In genomic region chr2:73260338-73260984, GRCh38 we compare ENCODE assay signal across 8 cellular contexts. TPM values are rescaled to one million over a fixed set of nuclear protein-coding genes. Genes with fewer than 3 reads are reported as not detected.
DNase-seq lines count a peak whose midpoint lies in the region; ATAC-seq and TF ChIP-seq lines count a peak whose summit lies in the region.

No MANE protein-coding gene starts in this region.

- ATAC-seq in HG03159 (IDR thresholded peaks at IDR 0.05; ENCODE audit: unreplicated experiment), result no peak

- H3K9me3 ChIP-seq in esophagus squamous epithelium, result no peaks in the 10 kb centered on the region

- H3K27ac ChIP-seq in esophagus squamous epithelium, result no peak overlapping the region

- peak in 4 of 6 experiments; percentile 13 to 58 (median 24) for TF ChIP-seq CTCF in esophagus squamous epithelium (IDR thresholded peaks at IDR 0.05)
- peak; percentile 45 for TF ChIP-seq CTCF in osteocyte (IDR thresholded peaks at IDR 0.05)

- no peaks in the 10 kb centered on the region for H3K4me1 Mint-ChIP-seq in osteocyte (ENCODE audit: unreplicated experiment)

- intact Hi-C loops in esophagus squamous epithelium (cut with DNase I), result no loop called here

- no peak overlapping the region for H3K4me3 Mint-ChIP-seq in osteocyte (ENCODE audit: unreplicated experiment)

- WGBS in esophagus squamous epithelium, 2 donors, result 34 to 43% methylated on average over 5 to 8 of the region's 17 CpGs

- H3K27me3 Mint-ChIP-seq in osteocyte (ENCODE audit: unreplicated experiment), result peaks cover 7% of the 10 kb centered on the region

- H3K4me1 ChIP-seq in esophagus squamous epithelium, result no peaks in the 10 kb centered on the region

- H3K36me3 Mint-ChIP-seq in osteocyte (ENCODE audit: unreplicated experiment), result no peaks in the 10 kb centered on the region

- no peak overlapping the region for H3K4me3 ChIP-seq in esophagus squamous epithelium

- no peak overlapping the region for H3K27ac Mint-ChIP-seq in osteocyte (ENCODE audit: unreplicated experiment)

- H3K27me3 ChIP-seq in esophagus squamous epithelium, result peaks cover 0 to 7% (median 0%) of the 10 kb centered on the region in 4 donors

- H3K36me3 ChIP-seq in esophagus squamous epithelium, result peaks cover 0 to under 1% (median 0%) of the 10 kb centered on the region in 3 donors

- DNase-seq in DMS53 (lab: John Stamatoyannopoulos, UW) (peak; percentile 56), DMS53 treated with DMSO at 0.1 percent for 48 hours (lab: John Stamatoyannopoulos, UW; ENCODE audit: unreplicated experiment) (no peak), OCI-M1 (lab: John Stamatoyannopoulos, UW) (peak; percentile 9), esophagus squamous epithelium (lab: John Stamatoyannopoulos, UW) (no peak), osteocyte (ENCODE audit: extremely low spot score, unreplicated experiment) (no peak), NCI-H2107 (lab: John Stamatoyannopoulos, UW) (no peak)
- DNase-seq in activated T-cell treated with anti-CD3 and anti-CD28 coated beads, Interleukin-2, amount 50 U/mL, for 48 hours, result no peak

- no peak for TF ChIP-seq POLR2A in esophagus squamous epithelium (IDR thresholded peaks at IDR 0.05)

- H3K9me3 Mint-ChIP-seq in osteocyte (ENCODE audit: unreplicated experiment), result no peaks in the 10 kb centered on the region

RNA-seq across cellular contexts. Expression of gene FBXO41, which starts 23.8 kb away (rescaled TPM):
- 1 to 10 TPM; 1.1 to 2.3 (median 1.3) TPM for total RNA-seq in esophagus squamous epithelium
- 1.6 and 2.0 TPM in 2 replicates for total RNA-seq in osteocyte

RNA-seq across cellular contexts. Expression of gene CCT7, which starts 26.4 kb away (rescaled TPM):
- total RNA-seq in esophagus squamous epithelium, result 100 to 1,000 TPM; 149 to 246 (median 217) TPM
- 216 and 231 TPM in 2 replicates for total RNA-seq in osteocyte

RNA-seq across cellular contexts. Expression of gene PRADC1, which starts 27.4 kb away (rescaled TPM):
- total RNA-seq in esophagus squamous epithelium, result 10 to 100 TPM; 19.2 to 32.8 (median 29.3) TPM
- 15.1 and 17.6 TPM in 2 replicates for total RNA-seq in osteocyte

RNA-seq across cellular contexts. Expression of gene EGR4, which starts 32.9 kb away (rescaled TPM):
- total RNA-seq in esophagus squamous epithelium, result under 1 TPM in 1 of 4 donors, not detected in 3; 0.26 TPM
- total RNA-seq in osteocyte, result not detected in 2 replicates

RNA-seq across cellular contexts. Expression of gene SMYD5, which starts 46.4 kb away (rescaled TPM):
- total RNA-seq in esophagus squamous epithelium, result 10 to 100 TPM in 3 of 4 donors, 1 to 10 TPM in 1; 5.6 to 22.1 (median 17.6) TPM
- 17.1 and 18.7 TPM in 2 replicates for total RNA-seq in osteocyte

Comparison
In these comparisons a context has a peak if more than half of its experiments do, and no peak if none do; other contexts are left out.
1. DNase-seq: peak in DMS53 (single experiment) and OCI-M1 (single experiment); none in DMS53 treated with DMSO at 0.1 percent for 48 hours (single experiment), esophagus squamous epithelium (single experiment), osteocyte (single experiment), NCI-H2107 (single experiment) and activated T-cell treated with anti-CD3 and anti-CD28 coated beads, Interleukin-2, amount 50 U/mL, for 48 hours (0 of 2).